8 cellular contexts compared by ENCODE assay signal in genomic region chr1:27772071-27772470, GRCh38. TPM values are rescaled to one million over a fixed set of nuclear protein-coding genes. Genes with fewer than 3 reads are reported as not detected.
DNase-seq lines count a peak whose midpoint lies in the region; ATAC-seq and TF ChIP-seq lines count a peak whose summit lies in the region.

No MANE protein-coding gene starts in this region.

- CTCF ChIA-PET in activated CD8-positive, alpha-beta memory T cell treated with anti-CD3 and anti-CD28 coated beads, Interleukin-2, amount 10 ng/mL, durations not matched to agents 7 days and 5 days (lab: Charles Lee) = interaction anchor here (1.2 to 3.7 kb wide), 7 partner anchors 11 to 215 kb away, joined by 3 to 33 read pairs (median 6); partner anchors contain the start of genes AHDC1, FAM76A, IFI6 and PPP1R8

- no peak for ATAC-seq in activated CD8-positive, alpha-beta memory T cell treated with anti-CD3 and anti-CD28 coated beads, Interleukin-2, amount 10 ng/mL, durations not matched to agents 7 days and 5 days
- no peak for ATAC-seq in activated naive CD4-positive, alpha-beta T cell treated with anti-CD3 and anti-CD28 coated beads, Interleukin-2, amount 50 U/mL, for 72 hours
- no peak for ATAC-seq in thoracic aorta (ENCODE audit: insufficient number of reproducible peaks, low FRiP score, low read depth)

- no peaks in the 10 kb centered on the region for H3K27me3 Mint-ChIP-seq in activated CD8-positive, alpha-beta memory T cell treated with anti-CD3 and anti-CD28 coated beads, Interleukin-2, amount 10 ng/mL, durations not matched to agents 7 days and 5 days

- peak overlapping the region; percentile 96 for H3K4me3 ChIP-seq in thoracic aorta
- no peak overlapping the region for H3K4me3 ChIP-seq in WERI-Rb-1 (ENCODE audit: low read depth, low read length)

- no peaks in the 10 kb centered on the region for H3K9me3 ChIP-seq in thoracic aorta
- no peaks in the 10 kb centered on the region for H3K9me3 ChIP-seq in WERI-Rb-1 (ENCODE audit: severe bottlenecking)

- H3K27ac ChIP-seq in thoracic aorta (peak overlapping the region; percentile 85 to 97), WERI-Rb-1 (no peak overlapping the region)

- no peaks in the 10 kb centered on the region for H3K27me3 ChIP-seq in thoracic aorta (replicated peaks; ENCODE audit: insufficient read depth)
- no peaks in the 10 kb centered on the region for H3K27me3 ChIP-seq in WERI-Rb-1 (ENCODE audit: insufficient read depth, low read depth, severe bottlenecking)

- peaks cover 17 to 38% of the 10 kb centered on the region in 2 donors for H3K4me1 ChIP-seq in thoracic aorta (ENCODE audit: control insufficient read depth in 1 of 2, low read depth in 2 of 2)

- H3K27ac Mint-ChIP-seq in activated CD8-positive, alpha-beta memory T cell treated with anti-CD3 and anti-CD28 coated beads, Interleukin-2, amount 10 ng/mL, durations not matched to agents 7 days and 5 days = peak overlapping the region; percentile 97
- H3K27ac Mint-ChIP-seq in activated naive CD4-positive, alpha-beta T cell treated with anti-CD3 and anti-CD28 coated beads, Interleukin-2, amount 50 U/mL, for 72 hours = peak overlapping the region; percentile 94 to 95

- H3K4me3 Mint-ChIP-seq in activated CD8-positive, alpha-beta memory T cell treated with anti-CD3 and anti-CD28 coated beads, Interleukin-2, amount 10 ng/mL, durations not matched to agents 7 days and 5 days = peak overlapping the region; percentile 86

- H3K4me1 Mint-ChIP-seq in activated CD8-positive, alpha-beta memory T cell treated with anti-CD3 and anti-CD28 coated beads, Interleukin-2, amount 10 ng/mL, durations not matched to agents 7 days and 5 days = peaks cover 30% of the 10 kb centered on the region

- no peak for DNase-seq in activated CD8-positive, alpha-beta memory T cell treated with anti-CD3 and anti-CD28 coated beads, Interleukin-2, amount 10 ng/mL, durations not matched to agents 7 days and 5 days
- no peak for DNase-seq in activated CD8-positive, alpha-beta memory T cell treated with anti-CD3 and anti-CD28 coated beads, Interleukin-2, amount 50 U/mL, for 4 hours
- DNase-seq in activated naive CD4-positive, alpha-beta T cell treated with anti-CD3 and anti-CD28 coated beads, Interleukin-2, amount 50 U/mL, for 72 hours (ENCODE audit: low spot score in 2 of 2) = no peak
- DNase-seq in left kidney (ENCODE audit: low read depth, low spot score) (peak; percentile 1), thoracic aorta (ENCODE audit: low spot score) (no peak), WERI-Rb-1 (no peak), DMS79 treated with DMSO at 0.1 percent for 48 hours (lab: John Stamatoyannopoulos, UW) (no peak), SK-N-DZ (ENCODE audit: low spot score) (no peak)

- TF ChIP-seq CTCF in thoracic aorta (IDR thresholded peaks at IDR 0.05) (no peak), WERI-Rb-1 (IDR thresholded peaks at IDR 0.05; ENCODE audit: low read depth, low read length) (no peak)

- H3K36me3 Mint-ChIP-seq in activated CD8-positive, alpha-beta memory T cell treated with anti-CD3 and anti-CD28 coated beads, Interleukin-2, amount 10 ng/mL, durations not matched to agents 7 days and 5 days = peaks cover 10% of the 10 kb centered on the region
- peaks cover 5 to 13% of the 10 kb centered on the region in 2 donors for H3K36me3 Mint-ChIP-seq in activated naive CD4-positive, alpha-beta T cell treated with anti-CD3 and anti-CD28 coated beads, Interleukin-2, amount 50 U/mL, for 72 hours

- H3K9me3 Mint-ChIP-seq in activated CD8-positive, alpha-beta memory T cell treated with anti-CD3 and anti-CD28 coated beads, Interleukin-2, amount 10 ng/mL, durations not matched to agents 7 days and 5 days (ENCODE audit: low read depth) = no peaks in the 10 kb centered on the region
- no peaks in the 10 kb centered on the region for H3K9me3 Mint-ChIP-seq in activated naive CD4-positive, alpha-beta T cell treated with anti-CD3 and anti-CD28 coated beads, Interleukin-2, amount 50 U/mL, for 72 hours

- H3K36me3 ChIP-seq in thoracic aorta (no peaks in the 10 kb centered on the region), WERI-Rb-1 (peaks cover 5% of the 10 kb centered on the region; the same call in 1 of the 2 replicates)

RNA-seq across cellular contexts. Expression of gene STX12, which starts 0.9 kb away (rescaled TPM):
- total RNA-seq in activated CD8-positive, alpha-beta memory T cell treated with anti-CD3 and anti-CD28 coated beads, Interleukin-2, amount 10 ng/mL, durations not matched to agents 7 days and 5 days = 10 to 100 TPM; 20.4 to 29.5 TPM
- 10 to 100 TPM; 35.2 to 41.0 TPM for total RNA-seq in activated naive CD4-positive, alpha-beta T cell treated with anti-CD3 and anti-CD28 coated beads, Interleukin-2, amount 50 U/mL, for 72 hours
- 10 to 100 TPM; 91.5 to 95.9 TPM for total RNA-seq in thoracic aorta
- 32.9 and 37.6 TPM in 2 replicates for polyA plus RNA-seq in SK-N-DZ (2014; cell fraction: cytosol; rRNA removed)
- 22.9 and 28.5 TPM in 2 replicates for polyA plus RNA-seq in SK-N-DZ (2014; cell fraction: nucleus; rRNA removed)

RNA-seq across cellular contexts. Expression of gene FAM76A, which starts 46.3 kb away (rescaled TPM):
- 10 to 100 TPM; 11.8 to 13.2 TPM for total RNA-seq in activated CD8-positive, alpha-beta memory T cell treated with anti-CD3 and anti-CD28 coated beads, Interleukin-2, amount 10 ng/mL, durations not matched to agents 7 days and 5 days
- 10 to 100 TPM in 1 of 2 donors, 1 to 10 TPM in 1; 5.7 to 10.4 TPM for total RNA-seq in activated naive CD4-positive, alpha-beta T cell treated with anti-CD3 and anti-CD28 coated beads, Interleukin-2, amount 50 U/mL, for 72 hours
- 10 to 100 TPM; 18.0 to 19.0 TPM for total RNA-seq in thoracic aorta
- 9.1 and 10.8 TPM in 2 replicates for polyA plus RNA-seq in SK-N-DZ (2014; cell fraction: cytosol; rRNA removed)
- 7.5 and 9.3 TPM in 2 replicates for polyA plus RNA-seq in SK-N-DZ (2014; cell fraction: nucleus; rRNA removed)

RNA-seq across cellular contexts. Expression of gene PPP1R8, which starts 58.5 kb away (rescaled TPM):
- total RNA-seq in activated CD8-positive, alpha-beta memory T cell treated with anti-CD3 and anti-CD28 coated beads, Interleukin-2, amount 10 ng/mL, durations not matched to agents 7 days and 5 days = 10 to 100 TPM; 57.4 to 68.7 TPM
- 10 to 100 TPM; 28.3 to 52.0 TPM for total RNA-seq in activated naive CD4-positive, alpha-beta T cell treated with anti-CD3 and anti-CD28 coated beads, Interleukin-2, amount 50 U/mL, for 72 hours
- total RNA-seq in thoracic aorta = 10 to 100 TPM; 37.2 to 40.8 TPM
- polyA plus RNA-seq in SK-N-DZ (2014; cell fraction: cytosol; rRNA removed) = 70.2 and 74.1 TPM in 2 replicates
- polyA plus RNA-seq in SK-N-DZ (2014; cell fraction: nucleus; rRNA removed) = 40.1 and 48.2 TPM in 2 replicates
